ENCODE assay signal across 14 cellular contexts in genomic region chr4:108044951-108045686, GRCh38. TPM values are rescaled to one million over a fixed set of nuclear protein-coding genes. Genes with fewer than 3 reads are reported as not detected.
DNase-seq lines count a peak whose midpoint lies in the region; ATAC-seq and TF ChIP-seq lines count a peak whose summit lies in the region.
"Had no signal": no experiment of that assay in that cellular context is flagged by ENCODE, and none has a peak within 500 bp of the region (broad histone marks: within the 10 kb centered on the region; RNA-seq: fewer than 3 reads in every experiment).

No MANE protein-coding gene starts in this region.

- no peak for ATAC-seq in CD4-positive, CD25-positive, alpha-beta regulatory T cell (ENCODE audit: low read depth in 2 of 2)
- peak; percentile 2; the same call in 1 of the 3 replicates for ATAC-seq in DND-41 (ENCODE audit: insufficient read depth, low read depth)
- peak; percentile 48 to 78 for ATAC-seq in activated naive CD4-positive, alpha-beta T cell treated with anti-CD3 and anti-CD28 coated beads, Interleukin-2, amount 50 U/mL, for 72 hours

- no peak overlapping the region for H3K4me2 ChIP-seq in DND-41 (ENCODE audit: insufficient read depth, low read length)
- no peak overlapping the region for H3K4me2 ChIP-seq in mesenchymal stem cell (ENCODE audit: low read length, poor library complexity, severe bottlenecking)
- H3K4me2 ChIP-seq: BLaER1 had no signal

- WGBS in mesenchymal stem cell: 83% methylated on average over 6 of the region's 9 CpGs

- no peak overlapping the region for H3K23ac ChIP-seq in mesenchymal stem cell (ENCODE audit: low read length in 2 of 2)

- H2AK5ac ChIP-seq in mesenchymal stem cell (ENCODE audit: low read length, severe bottlenecking): no peak overlapping the region

- peaks cover 18% of the 10 kb centered on the region for H3K4me1 ChIP-seq in CD4-positive, CD25-positive, alpha-beta regulatory T cell (ENCODE audit: control insufficient read depth, insufficient read depth, low read length, poor library complexity, severe bottlenecking)
- no peaks in the 10 kb centered on the region for H3K4me1 ChIP-seq in DND-41 (ENCODE audit: insufficient read depth, low read length)
- peaks cover 2% of the 10 kb centered on the region for H3K4me1 ChIP-seq in mesenchymal stem cell (ENCODE audit: control insufficient read depth, insufficient read depth, low read depth, low read length)

- H3K27me3 ChIP-seq in CD4-positive, CD25-positive, alpha-beta regulatory T cell (ENCODE audit: control insufficient read depth, insufficient read depth, low read length): no peaks in the 10 kb centered on the region
- H3K27me3 ChIP-seq in DND-41 (ENCODE audit: insufficient read depth, low read length, poor library complexity): no peaks in the 10 kb centered on the region
- no peaks in the 10 kb centered on the region for H3K27me3 ChIP-seq in mesenchymal stem cell (ENCODE audit: control insufficient read depth in 1 of 2, insufficient read depth in 1 of 2, low read length in 2 of 2)
- H3K27me3 ChIP-seq: BLaER1, gastroesophageal sphincter had no signal

- H3K9me3 ChIP-seq in CD4-positive, CD25-positive, alpha-beta regulatory T cell (ENCODE audit: control insufficient read depth in 2 of 2, low read length in 2 of 2): no peaks in the 10 kb centered on the region
- H3K9me3 ChIP-seq in DND-41 (ENCODE audit: insufficient read depth, low read length, severe bottlenecking) (no peaks in the 10 kb centered on the region), mesenchymal stem cell (ENCODE audit: control insufficient read depth, low read length) (no peaks in the 10 kb centered on the region)
- H3K9me3 ChIP-seq: BLaER1, gastroesophageal sphincter had no signal

- no peak overlapping the region for H2AFZ ChIP-seq in DND-41 (ENCODE audit: low read depth, low read length)
- no peak overlapping the region for H2AFZ ChIP-seq in mesenchymal stem cell (ENCODE audit: low read depth, low read length)

- no peak overlapping the region for H2BK12ac ChIP-seq in mesenchymal stem cell (ENCODE audit: low read length in 2 of 2)

- H3K4ac ChIP-seq in mesenchymal stem cell (ENCODE audit: low read depth in 1 of 2, low read length in 2 of 2): no peak overlapping the region

- H3K36me3 Mint-ChIP-seq in CD4-positive, CD25-positive, alpha-beta regulatory T cell: peaks cover 38% of the 10 kb centered on the region
- peaks cover 22 to 56% of the 10 kb centered on the region in 2 donors for H3K36me3 Mint-ChIP-seq in activated naive CD4-positive, alpha-beta T cell treated with anti-CD3 and anti-CD28 coated beads, Interleukin-2, amount 50 U/mL, for 72 hours

- H3K9ac ChIP-seq in DND-41 (ENCODE audit: low read depth, low read length): no peak overlapping the region
- H3K9ac ChIP-seq in mesenchymal stem cell (ENCODE audit: low read length): peak overlapping the region; percentile 24
- H3K9ac ChIP-seq: BLaER1 had no signal

- peak overlapping the region; percentile 62 for H3K27ac ChIP-seq in CD4-positive, CD25-positive, alpha-beta regulatory T cell (ENCODE audit: insufficient read depth, low read length, poor library complexity, severe bottlenecking)
- H3K27ac ChIP-seq in DND-41 (ENCODE audit: low read length) (0 out of 2 replicates have a peak overlapping the region, but pooled peaks have one; percentile 48), mesenchymal stem cell (ENCODE audit: low read length, poor library complexity, severe bottlenecking) (no peak overlapping the region), coronary artery (no peak overlapping the region)
- H3K27ac ChIP-seq: BLaER1 had no signal

- H3K14ac ChIP-seq in mesenchymal stem cell (ENCODE audit: low read length in 2 of 2): no peak overlapping the region

- intact Hi-C loops in cardiac septum (cut with DNase I): no loop called here

- H3K4me3 Mint-ChIP-seq in CD4-positive, CD25-positive, alpha-beta regulatory T cell: peak overlapping the region; percentile 10 to 66 (median 43)

- peaks cover 24% of the 10 kb centered on the region for H4K20me1 ChIP-seq in DND-41 (ENCODE audit: insufficient read depth, low read length)

- H3K27me3 Mint-ChIP-seq in CD4-positive, CD25-positive, alpha-beta regulatory T cell: no peaks in the 10 kb centered on the region

- peaks cover 34 to 65% (median 48%) of the 10 kb centered on the region in 4 donors for H3K4me1 Mint-ChIP-seq in CD4-positive, CD25-positive, alpha-beta regulatory T cell

- no peak overlapping the region for H3K4me3 ChIP-seq in CD4-positive, CD25-positive, alpha-beta regulatory T cell (ENCODE audit: low read depth, low read length)
- H3K4me3 ChIP-seq in DND-41 (ENCODE audit: low read depth in 1 of 2, low read length in 2 of 2) (no peak overlapping the region), mesenchymal stem cell (ENCODE audit: insufficient read depth in 1 of 2, low read depth in 1 of 2, low read length in 2 of 2) (no peak overlapping the region), coronary artery (no peak overlapping the region)
- H3K4me3 ChIP-seq: BLaER1, gastroesophageal sphincter had no signal

- DNase-seq in CD4-positive, CD25-positive, alpha-beta regulatory T cell: no peak
- DNase-seq in DND-41: no peak
- DNase-seq in activated naive CD4-positive, alpha-beta T cell treated with anti-CD3 and anti-CD28 coated beads, Interleukin-2, amount 50 U/mL, for 72 hours (ENCODE audit: low spot score in 2 of 2): no peak
- no peak for DNase-seq in mesenchymal stem cell
- DNase-seq in activated CD8-positive, alpha-beta memory T cell treated with anti-CD3 and anti-CD28 coated beads for 24 hours: no peak
- DNase-seq in HuH-7 (ENCODE audit: low spot score): no peak
- no peak for DNase-seq in coronary artery (ENCODE audit: low spot score)
- DNase-seq in cardiac septum (ENCODE audit: low spot score): no peak
- DNase-seq: cerebellar nuclear complex, H7, NCI-H2171 treated with DMSO at 0.1 percent for 48 hours, occipital lobe had no signal

- H4K8ac ChIP-seq in mesenchymal stem cell (ENCODE audit: low read length): no peak overlapping the region

- no peak overlapping the region for H2BK15ac ChIP-seq in mesenchymal stem cell (ENCODE audit: low read depth, poor library complexity, severe bottlenecking)

- H2BK5ac ChIP-seq in mesenchymal stem cell (ENCODE audit: low read depth, low read length, poor library complexity, severe bottlenecking): no peak overlapping the region

- no peak overlapping the region for H3K18ac ChIP-seq in mesenchymal stem cell (ENCODE audit: low read depth in 1 of 2, low read length in 2 of 2)

- TF ChIP-seq CTCF in DND-41 (IDR thresholded peaks at IDR 0.05; ENCODE audit: borderline replicate concordance, extremely low read depth, low read length, poor library complexity, severe bottlenecking): no peak
- no peak for TF ChIP-seq CTCF in coronary artery (IDR thresholded peaks at IDR 0.05)

- H3K27ac Mint-ChIP-seq in CD4-positive, CD25-positive, alpha-beta regulatory T cell: peak overlapping the region; percentile 76 to 88 (median 81)
- peak overlapping the region; percentile 88 to 98 for H3K27ac Mint-ChIP-seq in activated naive CD4-positive, alpha-beta T cell treated with anti-CD3 and anti-CD28 coated beads, Interleukin-2, amount 50 U/mL, for 72 hours

- H2BK120ac ChIP-seq in mesenchymal stem cell (ENCODE audit: low read depth, low read length): no peak overlapping the region

- peaks cover 0 to 1% (median 0%) of the 10 kb centered on the region in 7 donors for H3K9me3 Mint-ChIP-seq in CD4-positive, CD25-positive, alpha-beta regulatory T cell
- no peaks in the 10 kb centered on the region for H3K9me3 Mint-ChIP-seq in activated naive CD4-positive, alpha-beta T cell treated with anti-CD3 and anti-CD28 coated beads, Interleukin-2, amount 50 U/mL, for 72 hours

- no peak overlapping the region for H4K91ac ChIP-seq in mesenchymal stem cell (ENCODE audit: low read length)

- H3K79me2 ChIP-seq in DND-41 (ENCODE audit: insufficient read depth, low read length): no peaks in the 10 kb centered on the region

- H3K36me3 ChIP-seq in CD4-positive, CD25-positive, alpha-beta regulatory T cell (ENCODE audit: control insufficient read depth, insufficient read depth, low read length): peaks cover 34% of the 10 kb centered on the region
- H3K36me3 ChIP-seq in DND-41 (ENCODE audit: insufficient read depth, low read length) (peaks cover 39% of the 10 kb centered on the region), mesenchymal stem cell (ENCODE audit: control insufficient read depth in 1 of 2, insufficient read depth in 2 of 2, low read depth in 1 of 2, low read length in 2 of 2) (no peaks in the 10 kb centered on the region)
- H3K36me3 ChIP-seq: gastroesophageal sphincter had no signal

- no peaks in the 10 kb centered on the region for H3K79me1 ChIP-seq in mesenchymal stem cell (replicated peaks; ENCODE audit: low read length, poor library complexity, severe bottlenecking)

RNA-seq across cellular contexts. Expression of gene HADH, which starts 55.4 kb away (rescaled TPM):
- 11.6 TPM for total RNA-seq in CD4-positive, CD25-positive, alpha-beta regulatory T cell
- 10 to 100 TPM; 27.2 to 37.3 (median 34.3) TPM for polyA plus RNA-seq in CD4-positive, CD25-positive, alpha-beta regulatory T cell
- total RNA-seq in activated naive CD4-positive, alpha-beta T cell treated with anti-CD3 and anti-CD28 coated beads, Interleukin-2, amount 50 U/mL, for 72 hours: 10 to 100 TPM; 44.0 to 48.1 TPM
- polyA plus RNA-seq in mesenchymal stem cell (2013, experiment 1 of 2): 14.1 TPM
- 14.6 TPM for polyA plus RNA-seq in mesenchymal stem cell (2013, experiment 2 of 2)
- 121 TPM for total RNA-seq in cardiac septum

Comparison
In these comparisons a context has a peak if more than half of its experiments do, and no peak if none do; other contexts are left out.
1. ATAC-seq: peak in DND-41 (single experiment) and activated naive CD4-positive, alpha-beta T cell treated with anti-CD3 and anti-CD28 coated beads, Interleukin-2, amount 50 U/mL, for 72 hours (2 of 2); none in CD4-positive, CD25-positive, alpha-beta regulatory T cell (0 of 2).
2. H3K27ac ChIP-seq: peak in CD4-positive, CD25-positive, alpha-beta regulatory T cell (single experiment) and DND-41 (single experiment); none in mesenchymal stem cell (single experiment) and coronary artery (0 of 2).